Comparison of ENCODE assay signal across 8 cellular contexts in the genomic region with DNA sequence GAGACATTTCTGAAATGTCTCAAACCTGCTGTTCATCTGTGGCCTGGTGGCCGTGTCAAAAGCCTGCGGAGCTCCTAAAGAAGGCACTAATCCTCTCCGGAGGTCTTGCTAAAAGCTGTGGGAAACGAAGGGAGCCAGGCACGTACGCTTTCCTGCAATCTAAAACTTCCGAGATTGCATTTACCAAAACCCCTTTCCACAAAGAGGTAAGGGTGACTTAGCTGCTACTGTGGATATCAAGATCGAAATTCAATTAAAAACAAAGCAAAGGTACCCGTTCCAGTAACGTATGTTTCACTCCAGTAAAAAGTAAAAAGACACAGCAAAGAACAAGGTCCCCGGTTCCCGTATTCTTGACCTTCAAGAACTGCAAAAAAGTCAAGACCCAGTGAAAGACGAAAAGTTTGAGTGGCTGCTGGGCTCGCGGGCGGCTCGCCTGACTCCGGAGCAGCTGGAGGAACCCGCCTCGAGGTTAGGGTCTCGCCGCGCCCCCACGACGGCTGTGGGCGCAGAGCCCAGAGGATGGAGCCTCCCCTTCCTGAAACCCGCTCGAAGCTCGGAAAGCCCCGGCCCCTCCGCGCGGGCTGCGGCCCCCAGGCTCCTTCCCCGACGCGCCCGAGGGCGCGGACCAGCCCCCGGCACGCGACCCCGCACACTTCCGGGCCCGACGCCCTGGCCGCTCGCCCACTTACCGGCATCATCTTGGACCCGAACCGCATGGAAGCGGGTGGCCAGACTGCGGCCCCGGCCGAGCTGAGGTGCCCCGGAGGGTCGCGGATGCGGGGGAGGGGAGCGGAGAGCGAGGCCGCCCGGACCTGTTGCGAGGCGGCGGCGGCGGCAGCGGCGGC. TPM values are rescaled to one million over a fixed set of nuclear protein-coding genes. Genes with fewer than 3 reads are reported as not detected.
DNase-seq lines count a peak whose midpoint lies in the region; ATAC-seq, FAIRE-seq and TF ChIP-seq lines count a peak whose summit lies in the region.

No MANE protein-coding gene starts in this region.

- intact Hi-C loops in prostate gland (cut with DNase I) = loop anchor here (10.0 kb wide), 1 partner anchor 70 kb away; no protein-coding TSS in a partner anchor

- H3K27ac ChIP-seq in C4-2B (peak overlapping the region; percentile 98), cardiac muscle cell (peak overlapping the region; percentile 98), prostate gland (peak overlapping the region; percentile 98)

- TF ChIP-seq CTCF in C4-2B (conservative IDR thresholded peaks at IDR 0.05) (no peak), cardiac muscle cell (IDR thresholded peaks at IDR 0.05; ENCODE audit: low read depth, low read length) (no peak), prostate gland (IDR thresholded peaks at IDR 0.05) (no peak)

- peak overlapping the region; percentile 97 for H3K4me3 Mint-ChIP-seq in activated naive CD4-positive, alpha-beta T cell treated with anti-CD3 and anti-CD28 coated beads, Interleukin-2, amount 50 U/mL, for 24 hours

- H3K9me3 ChIP-seq in cardiac muscle cell (ENCODE audit: low read depth) (no peaks in the 10 kb centered on the region), prostate gland (no peaks in the 10 kb centered on the region)

- TF ChIP-seq POLR2A in prostate gland (IDR thresholded peaks at IDR 0.05) = no peak

- H3K36me3 ChIP-seq in cardiac muscle cell (no peaks in the 10 kb centered on the region), prostate gland (no peaks in the 10 kb centered on the region)

- H3K27me3 ChIP-seq in cardiac muscle cell (no peaks in the 10 kb centered on the region), prostate gland (replicated peaks; ENCODE audit: insufficient read depth) (no peaks in the 10 kb centered on the region)

- H3K4me3 ChIP-seq in cardiac muscle cell = peak overlapping the region; percentile 98
- H3K4me3 ChIP-seq in prostate gland = peak overlapping the region; percentile 91 to 92

- H3K9me3 Mint-ChIP-seq in activated naive CD4-positive, alpha-beta T cell treated with anti-CD3 and anti-CD28 coated beads, Interleukin-2, amount 50 U/mL, for 24 hours = no peaks in the 10 kb centered on the region

- H3K4me1 ChIP-seq in cardiac muscle cell (ENCODE audit: low read depth) = peaks cover 33% of the 10 kb centered on the region
- H3K4me1 ChIP-seq in prostate gland (replicated peaks) = no peaks in the 10 kb centered on the region

- H3K27ac Mint-ChIP-seq in activated naive CD4-positive, alpha-beta T cell treated with anti-CD3 and anti-CD28 coated beads, Interleukin-2, amount 50 U/mL, for 24 hours = peak overlapping the region; percentile 99

- H3K36me3 Mint-ChIP-seq in activated naive CD4-positive, alpha-beta T cell treated with anti-CD3 and anti-CD28 coated beads, Interleukin-2, amount 50 U/mL, for 24 hours = no peaks in the 10 kb centered on the region

- peak; percentile 13 for ATAC-seq in GM19351 (IDR thresholded peaks at IDR 0.05; ENCODE audit: unreplicated experiment)
- ATAC-seq in HG03565 (IDR thresholded peaks at IDR 0.05; ENCODE audit: unreplicated experiment) = peak; percentile 12

- no peaks in the 10 kb centered on the region for H3K27me3 Mint-ChIP-seq in activated naive CD4-positive, alpha-beta T cell treated with anti-CD3 and anti-CD28 coated beads, Interleukin-2, amount 50 U/mL, for 24 hours

- WGBS in prostate gland = under 1% methylated on average over 33 of the region's 71 CpGs

- DNase-seq in RPMI7951 (ENCODE audit: low read depth) (peak; percentile 49), cardiac muscle cell (ENCODE audit: low read depth in 1 of 2, low spot score in 1 of 2) (peak; percentile 65 to 76), prostate gland (ENCODE audit: low spot score) (peak; percentile 33), urothelium cell line (ENCODE audit: low spot score) (peak; percentile 54)

- no peak for FAIRE-seq in urothelium cell line (lab: Jason Lieb, UNC)

- peaks cover 46% of the 10 kb centered on the region for H3K4me1 Mint-ChIP-seq in activated naive CD4-positive, alpha-beta T cell treated with anti-CD3 and anti-CD28 coated beads, Interleukin-2, amount 50 U/mL, for 24 hours

RNA-seq across cellular contexts. Expression of a gene that starts 0.6 kb away (rescaled TPM):
- 19.2 and 23.7 TPM in 2 replicates for total RNA-seq in RPMI7951 (2014; rRNA removed; shearing (Covaris generic))
- total RNA-seq in cardiac muscle cell (69.9 and 93.5 TPM in 2 replicates), prostate gland (100 to 1,000 TPM in 1 of 2 donors, 10 to 100 TPM in 1; 28.0 to 103 TPM)
- 36.8 and 54.8 TPM in 2 replicates for polyA plus RNA-seq in cardiac muscle cell

Comparison
In these comparisons a context has a peak if more than half of its experiments do, and no peak if none do; other contexts are left out.
1. Peak in every context shown above with its lines: DNase-seq, ATAC-seq, H3K4me3 ChIP-seq and H3K27ac ChIP-seq.